ENCODE assay signal across 8 cellular contexts in genomic region chr5:96957125-96958041, GRCh38. TPM values are rescaled to one million over a fixed set of nuclear protein-coding genes. Genes with fewer than 3 reads are reported as not detected.
A peak's percentile ranks its signal among the peaks of the same experiment; 100 is the strongest.
DNase-seq lines count a peak whose midpoint lies in the region; ATAC-seq and TF ChIP-seq lines count a peak whose summit lies in the region.

No MANE protein-coding gene starts in this region.

- POLR2A ChIA-PET in HEK293T (lab: Yijun Ruan, JAX): no interaction called here

- CTCF ChIA-PET in HEK293T (lab: Yijun Ruan, JAX): interaction anchor here (0.6 kb wide), 1 partner anchor 13 kb away, joined by 3 read pairs; no protein-coding TSS in a partner anchor

- TF ChIP-seq CTCF in lower lobe of right lung (IDR thresholded peaks at IDR 0.05) (no peak), coronary artery (IDR thresholded peaks at IDR 0.05) (no peak)

- H3K36me3 ChIP-seq in lower lobe of right lung: no peaks in the 10 kb centered on the region

- H3K4me3 ChIP-seq in lower lobe of right lung (no peak overlapping the region), coronary artery (no peak overlapping the region)

- H3K27me3 ChIP-seq in lower lobe of right lung (ENCODE audit: low read depth): no peaks in the 10 kb centered on the region

- H3K4me1 ChIP-seq in lower lobe of right lung: peaks cover 16% of the 10 kb centered on the region

- H3K27ac ChIP-seq in lower lobe of right lung (peak overlapping the region; percentile 9), coronary artery (no peak overlapping the region)

- DNase-seq in lower lobe of right lung: no peak
- no peak for DNase-seq in coronary artery (ENCODE audit: low spot score)
- DNase-seq in COR-L47 (lab: John Stamatoyannopoulos, UW): no peak
- no peak for DNase-seq in HEK293T (ENCODE audit: extremely low spot score)
- DNase-seq in SW480 (ENCODE audit: low spot score): no peak

- intact Hi-C loops in lower lobe of right lung (cut with DNase I): no loop called here

- ATAC-seq in GM18511 (IDR thresholded peaks at IDR 0.05; ENCODE audit: unreplicated experiment): peak; percentile 62
- peak; percentile 46 for ATAC-seq in GM21447 (IDR thresholded peaks at IDR 0.05; ENCODE audit: unreplicated experiment)
- ATAC-seq in HG03565 (IDR thresholded peaks at IDR 0.05; ENCODE audit: unreplicated experiment): peak; percentile 36
- ATAC-seq in lower lobe of right lung: peak in 1 of 2 donors; percentile 37

- no peaks in the 10 kb centered on the region for H3K9me3 ChIP-seq in lower lobe of right lung

TF ChIP-seq in HEK293T, 16 proteins besides CTCF, POLR2A, EP300 and RAD21:
- TF ChIP-seq SP1 (IDR thresholded peaks at IDR 0.05): no peak
- TF ChIP-seq ELF4 (IDR thresholded peaks at IDR 0.05): no peak
- TF ChIP-seq SUZ12 (IDR thresholded peaks at IDR 0.05): no peak
- no peak for TF ChIP-seq CTBP1 (IDR thresholded peaks at IDR 0.05; ENCODE audit: borderline replicate concordance)
- TF ChIP-seq LEF1 (IDR thresholded peaks at IDR 0.05; ENCODE audit: borderline replicate concordance): no peak
- TF ChIP-seq NFRKB (IDR thresholded peaks at IDR 0.05): no peak

RNA-seq across cellular contexts. Expression of gene LNPEP, which starts 21.5 kb away (rescaled TPM):
- total RNA-seq in lower lobe of right lung: 59.6 TPM
